Comparison of ENCODE assay signal across 20 cellular contexts in the genomic region with DNA sequence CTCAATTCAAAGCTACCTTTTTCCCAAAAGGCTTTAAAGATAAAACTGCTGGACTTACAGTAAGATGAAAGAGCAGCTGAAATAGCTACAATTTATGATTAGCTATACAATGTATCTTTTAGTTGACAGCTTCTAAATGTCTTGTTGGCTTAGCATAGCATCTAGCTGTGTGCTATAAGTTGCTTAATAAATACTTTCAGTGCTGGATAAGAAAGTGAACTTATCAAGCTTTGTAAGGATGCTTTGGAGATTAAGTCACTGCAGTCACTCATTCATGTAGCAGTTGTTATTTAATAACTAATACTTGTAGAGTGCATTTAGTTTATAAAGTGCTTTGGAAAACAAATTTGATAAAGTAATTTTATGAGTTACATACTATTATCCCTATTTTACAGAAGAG.
"Had no signal": no experiment of that assay in that cellular context is flagged by ENCODE, and none has a peak within 500 bp of the region (broad histone marks: within the 10 kb centered on the region; RNA-seq: fewer than 3 reads in every experiment).

No MANE protein-coding gene starts in this region.

- H3K4me1 Mint-ChIP-seq: nephron had no signal

- H3K4me3 ChIP-seq: adrenal gland, breast epithelium, coronary artery, esophagus squamous epithelium, pancreas, psoas muscle, upper lobe of left lung had no signal

- ATAC-seq: activated CD8-positive, alpha-beta T cell treated with anti-CD3 and anti-CD28 coated beads, Interleukin-2, amount 10 ng/mL, durations not matched to agents 7 days and 5 days; activated T-helper 17 cell treated with anti-CD3 and anti-CD28 coated beads, Interleukin-2, amount 50 U/mL, for 72 hours; pancreas; psoas muscle; right cardiac atrium; stimulated activated naive CD8-positive, alpha-beta T cell treated with anti-CD3 and anti-CD28 coated beads, Interleukin-15, Interleukin-2, amounts not matched to agents 100 U/mL and 50 U/mL, for 24 hours had no signal

- FAIRE-seq: astrocyte, pancreas had no signal

- H3K4me3 Mint-ChIP-seq: activated CD8-positive, alpha-beta T cell treated with anti-CD3 and anti-CD28 coated beads, Interleukin-2, amount 10 ng/mL, durations not matched to agents 7 days and 5 days; activated naive CD8-positive, alpha-beta T cell; activated T-cell treated with anti-CD3 and anti-CD28 coated beads, Interleukin-2, amount 50 U/mL, for 24 hours; nephron had no signal

- DNase-seq: activated CD4-positive, alpha-beta T cell treated with anti-CD3 and anti-CD28 coated beads for 1 hour; activated CD4-positive, alpha-beta T cell treated with anti-CD3 and anti-CD28 coated beads, Interleukin-2, amount 50 U/mL, for 1 hour; activated CD8-positive, alpha-beta T cell treated with anti-CD3 and anti-CD28 coated beads, Interleukin-2, amount 10 ng/mL, durations not matched to agents 7 days and 5 days; activated T-cell treated with anti-CD3 and anti-CD28 coated beads, Interleukin-2, amount 50 U/mL, for 24 hours; adrenal gland; esophagus squamous epithelium; pancreas; psoas muscle; right cardiac atrium; stimulated activated CD4-positive, alpha-beta T cell treated with anti-CD3 and anti-CD28 coated beads, Interleukin-12 subunit alpha, Interleukin-12 subunit beta, amount 100 ng/mL, for 4 hours; stimulated activated CD4-positive, alpha-beta T cell treated with anti-CD3 and anti-CD28 coated beads, Interleukin-4, amount 100 ng/mL, for 4 hours; stimulated activated naive CD8-positive, alpha-beta T cell treated with anti-CD3 and anti-CD28 coated beads, Interleukin-15, Interleukin-2, amounts not matched to agents 100 U/mL and 50 U/mL, for 24 hours; upper lobe of left lung had no signal

- H3K36me3 ChIP-seq: adrenal gland, breast epithelium, esophagus squamous epithelium, pancreas, upper lobe of left lung had no signal

- H3K4me1 ChIP-seq: adrenal gland, breast epithelium had no signal

- H3K27ac Mint-ChIP-seq: nephron had no signal

- H3K27me3 ChIP-seq: adrenal gland, breast epithelium, esophagus squamous epithelium, pancreas, upper lobe of left lung had no signal

- H3K27me3 Mint-ChIP-seq: activated naive CD8-positive, alpha-beta T cell; activated T-cell treated with anti-CD3 and anti-CD28 coated beads, Interleukin-2, amount 50 U/mL, for 24 hours; activated T-helper 17 cell treated with anti-CD3 and anti-CD28 coated beads, Interleukin-2, amount 50 U/mL, for 72 hours had no signal

- H3K27ac ChIP-seq: adrenal gland, breast epithelium, coronary artery, pancreas, psoas muscle, VCaP had no signal

- H3K36me3 Mint-ChIP-seq: activated naive CD8-positive, alpha-beta T cell had no signal

- H3K9me3 Mint-ChIP-seq: activated T-cell treated with anti-CD3 and anti-CD28 coated beads, Interleukin-2, amount 50 U/mL, for 24 hours; activated T-helper 17 cell treated with anti-CD3 and anti-CD28 coated beads, Interleukin-2, amount 50 U/mL, for 72 hours; nephron had no signal
